1 cellular context compared by ENCODE assay signal in genomic region chr11:33942954-33943353, GRCh38.
TF ChIP-seq lines count a peak whose summit lies in the region.

No MANE protein-coding gene starts in this region.

TF ChIP-seq in H1, 55 proteins besides CTCF, POLR2A, EP300 and RAD21 (continued from another document):
- TF ChIP-seq, protein P1, sequence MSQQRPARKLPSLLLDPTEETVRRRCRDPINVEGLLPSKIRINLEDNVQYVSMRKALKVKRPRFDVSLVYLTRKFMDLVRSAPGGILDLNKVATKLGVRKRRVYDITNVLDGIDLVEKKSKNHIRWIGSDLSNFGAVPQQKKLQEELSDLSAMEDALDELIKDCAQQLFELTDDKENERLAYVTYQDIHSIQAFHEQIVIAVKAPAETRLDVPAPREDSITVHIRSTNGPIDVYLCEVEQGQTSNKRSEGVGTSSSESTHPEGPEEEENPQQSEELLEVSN (IDR thresholded peaks at IDR 0.05), result no peak
- TF ChIP-seq CHD7 (IDR thresholded peaks at IDR 0.05; ENCODE audit: insufficient replicate concordance, low read length) (no peak), JUND (IDR thresholded peaks at IDR 0.05; ENCODE audit: low read length) (no peak)
